ENCODE assay signal across 20 cellular contexts in the genomic region with DNA sequence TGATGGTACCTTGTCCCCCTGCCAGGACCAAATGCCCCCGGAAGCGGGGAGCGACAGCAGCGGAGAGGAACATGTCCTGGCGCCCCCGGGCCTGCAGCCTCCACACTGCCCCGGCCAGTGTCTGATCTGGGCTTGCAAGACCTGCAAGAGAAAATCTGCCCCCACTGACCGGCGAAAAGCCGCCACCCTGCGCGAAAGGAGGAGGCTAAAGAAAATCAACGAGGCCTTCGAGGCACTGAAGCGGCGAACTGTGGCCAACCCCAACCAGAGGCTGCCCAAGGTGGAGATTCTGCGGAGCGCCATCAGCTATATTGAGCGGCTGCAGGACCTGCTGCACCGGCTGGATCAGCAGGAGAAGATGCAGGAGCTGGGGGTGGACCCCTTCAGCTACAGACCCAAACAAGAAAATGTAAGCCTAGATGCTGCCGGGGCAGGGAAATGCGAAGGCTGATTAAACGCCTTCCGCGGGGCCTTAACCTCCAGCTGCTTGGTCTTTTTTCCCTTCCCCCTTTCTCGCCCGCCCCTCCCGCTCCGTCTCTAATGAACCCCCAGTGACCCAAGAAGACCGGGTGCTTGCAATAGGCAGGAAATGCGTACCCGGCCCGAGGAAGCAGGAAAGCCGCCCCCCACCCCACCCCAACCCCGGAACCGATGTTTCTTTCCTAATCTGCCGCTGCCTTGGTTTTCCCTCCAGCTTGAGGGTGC. TPM values are rescaled to one million over a fixed set of nuclear protein-coding genes. Genes with fewer than 3 reads are reported as not detected.
A peak's percentile ranks its signal among the peaks of the same experiment; 100 is the strongest.
DNase-seq lines count a peak whose midpoint lies in the region; ATAC-seq and TF ChIP-seq lines count a peak whose summit lies in the region.
"Had no signal": no experiment of that assay in that cellular context is flagged by ENCODE, and none has a peak within 500 bp of the region (broad histone marks: within the 10 kb centered on the region; RNA-seq: fewer than 3 reads in every experiment).

No MANE protein-coding gene starts in this region.

- H3K4me3 ChIP-seq in GM12865 (ENCODE audit: low read depth, low read length): peak overlapping the region; percentile 41
- H3K4me3 ChIP-seq in astrocyte of the cerebellum (ENCODE audit: low read depth, low read length): peak overlapping the region; percentile 18
- H3K4me3 ChIP-seq in iPS-18c (ENCODE audit: insufficient read depth, low read depth, low read length): peak overlapping the region; percentile 55
- H3K4me3 ChIP-seq: lung had no signal

- TF ChIP-seq CTCF in GM12865 (IDR thresholded peaks at IDR 0.05; ENCODE audit: insufficient read depth, low read depth, low read length, missing control alignments) (no peak), astrocyte of the cerebellum (IDR thresholded peaks at IDR 0.05; ENCODE audit: low read depth, low read length, missing control alignments) (no peak), progenitor cell of endocrine pancreas (IDR thresholded peaks at IDR 0.05; ENCODE audit: unreplicated experiment) (no peak)

- peak overlapping the region; percentile 76 for H3K4me3 Mint-ChIP-seq in progenitor cell of endocrine pancreas (ENCODE audit: low read depth)
- H3K4me3 Mint-ChIP-seq: activated naive CD8-positive, alpha-beta T cell treated with anti-CD3 and anti-CD28 coated beads, Interleukin-2, amount 50 U/mL, for 24 hours; stimulated activated naive B cell treated with anti-CD40 and anti-IgM and Interleukin-4, amounts not matched to agents 10 μg/mL and 1 μg/mL and 100 μg/mL, for 72 hours had no signal

- H3K4me1 Mint-ChIP-seq in progenitor cell of endocrine pancreas (ENCODE audit: low read depth): peaks cover 12% of the 10 kb centered on the region
- H3K4me1 Mint-ChIP-seq: activated naive CD8-positive, alpha-beta T cell treated with anti-CD3 and anti-CD28 coated beads, Interleukin-2, amount 50 U/mL, for 24 hours had no signal

- peaks cover 71% of the 10 kb centered on the region for H3K27me3 Mint-ChIP-seq in progenitor cell of endocrine pancreas

- no peaks in the 10 kb centered on the region for H3K9me3 Mint-ChIP-seq in progenitor cell of endocrine pancreas (ENCODE audit: low read depth)

- POLR2A ChIA-PET in HEK293T (lab: Yijun Ruan, JAX): no interaction called here

- H3K27ac Mint-ChIP-seq in progenitor cell of endocrine pancreas: peak overlapping the region; percentile 71
- H3K27ac Mint-ChIP-seq: activated naive CD8-positive, alpha-beta T cell treated with anti-CD3 and anti-CD28 coated beads, Interleukin-2, amount 50 U/mL, for 24 hours; stimulated activated naive B cell treated with anti-CD40 and anti-IgM and Interleukin-4, amounts not matched to agents 10 μg/mL and 1 μg/mL and 100 μg/mL, for 72 hours had no signal

- CTCF ChIA-PET in HEK293T (lab: Yijun Ruan, JAX): no interaction called here

- no peaks in the 10 kb centered on the region for H3K36me3 Mint-ChIP-seq in progenitor cell of endocrine pancreas (ENCODE audit: insufficient read depth)
- H3K36me3 Mint-ChIP-seq: stimulated activated naive B cell treated with anti-CD40 and anti-IgM and Interleukin-4, amounts not matched to agents 10 μg/mL and 1 μg/mL and 100 μg/mL, for 72 hours had no signal

- DNase-seq in GM12865 (ENCODE audit: low read depth) (peak; percentile 26), astrocyte of the cerebellum (ENCODE audit: low read depth) (no peak), progenitor cell of endocrine pancreas (ENCODE audit: low spot score, unreplicated experiment) (no peak), SKM-1 treated with dmso at 0.1 percent for 144 hours (lab: John Stamatoyannopoulos, UW; ENCODE audit: unreplicated experiment) (no peak), HEK293T (ENCODE audit: extremely low spot score) (no peak)
- DNase-seq: activated CD4-positive, CD25-positive, alpha-beta regulatory T cell treated with anti-CD3 and anti-CD28 coated beads, Interleukin-2, amount 50 U/mL, for 72 hours; activated naive CD8-positive, alpha-beta T cell treated with anti-CD3 and anti-CD28 coated beads, Interleukin-2, amount 50 U/mL, for 24 hours; activated T-cell treated with anti-CD3 and anti-CD28 coated beads, Interleukin-2, amount 50 U/mL, for 1 hour; DMS79 treated with DMSO at 0.1 percent for 48 hours; NCI-H1092; NCI-H226; stimulated activated CD4-positive, alpha-beta T cell treated with anti-CD3 and anti-CD28 coated beads, Interleukin-4, amount 100 ng/mL, for 4 hours; stimulated activated naive B cell treated with anti-CD40 and anti-IgM and Interleukin-4, amounts not matched to agents 10 μg/mL and 1 μg/mL and 100 μg/mL, for 72 hours; SW 1271 had no signal

- no peaks in the 10 kb centered on the region for H3K9me3 ChIP-seq in iPS-18c (ENCODE audit: control insufficient read depth, insufficient read depth, low read length)

- ATAC-seq in GM18873 (IDR thresholded peaks at IDR 0.05; ENCODE audit: low FRiP score, unreplicated experiment) (no peak), GM21723 (IDR thresholded peaks at IDR 0.05; ENCODE audit: unreplicated experiment) (no peak)
- ATAC-seq: activated naive CD8-positive, alpha-beta T cell treated with anti-CD3 and anti-CD28 coated beads, Interleukin-2, amount 50 U/mL, for 24 hours; HepG2; stimulated activated naive B cell treated with anti-CD40 and anti-IgM and Interleukin-4, amounts not matched to agents 10 μg/mL and 1 μg/mL and 100 μg/mL, for 72 hours had no signal

- in situ Hi-C loops in astrocyte of the cerebellum (cut with HindIII; ENCODE audit: low sequenced_read_pairs): no loop called here

TF ChIP-seq in HEK293T, 16 proteins besides CTCF, POLR2A, EP300 and RAD21:
- TF ChIP-seq ZNF384 (IDR thresholded peaks at IDR 0.05) (no peak), NFRKB (IDR thresholded peaks at IDR 0.05) (no peak), BHLHE40 (IDR thresholded peaks at IDR 0.05; ENCODE audit: borderline replicate concordance) (no peak), SUZ12 (IDR thresholded peaks at IDR 0.05) (no peak)
- TF ChIP-seq, protein P1, sequence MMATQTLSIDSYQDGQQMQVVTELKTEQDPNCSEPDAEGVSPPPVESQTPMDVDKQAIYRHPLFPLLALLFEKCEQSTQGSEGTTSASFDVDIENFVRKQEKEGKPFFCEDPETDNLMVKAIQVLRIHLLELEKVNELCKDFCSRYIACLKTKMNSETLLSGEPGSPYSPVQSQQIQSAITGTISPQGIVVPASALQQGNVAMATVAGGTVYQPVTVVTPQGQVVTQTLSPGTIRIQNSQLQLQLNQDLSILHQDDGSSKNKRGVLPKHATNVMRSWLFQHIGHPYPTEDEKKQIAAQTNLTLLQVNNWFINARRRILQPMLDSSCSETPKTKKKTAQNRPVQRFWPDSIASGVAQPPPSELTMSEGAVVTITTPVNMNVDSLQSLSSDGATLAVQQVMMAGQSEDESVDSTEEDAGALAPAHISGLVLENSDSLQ (IDR thresholded peaks at IDR 0.05): no peak

RNA-seq across cellular contexts. Expression of a gene that starts 0.5 kb away (rescaled TPM):
- 0.33 TPM in 1 of 2 replicates, not detected in the other for total RNA-seq in progenitor cell of endocrine pancreas
- total RNA-seq: dermis microvascular lymphatic vessel endothelial cell, HepG2, lung had no signal

RNA-seq across cellular contexts. Expression of a gene that starts 8.7 kb away (rescaled TPM):
- not detected in 2 replicates for total RNA-seq in progenitor cell of endocrine pancreas
- total RNA-seq: dermis microvascular lymphatic vessel endothelial cell, HepG2, lung had no signal
